In genomic region chr2:12502759-12503158, GRCh38 we compare ENCODE assay signal across 12 cellular contexts.
DNase-seq lines count a peak whose midpoint lies in the region; ATAC-seq and TF ChIP-seq lines count a peak whose summit lies in the region.
"Had no signal": no experiment of that assay in that cellular context is flagged by ENCODE, and none has a peak within 500 bp of the region (broad histone marks: within the 10 kb centered on the region; RNA-seq: fewer than 3 reads in every experiment).

No MANE protein-coding gene starts in this region.

- H3K27ac ChIP-seq in GM23338 (ENCODE audit: low read depth), result no peak overlapping the region
- H3K27ac ChIP-seq: thoracic aorta had no signal

- no peak overlapping the region for H2AFZ ChIP-seq in GM23338

- H3F3A ChIP-seq in GM23338 (replicated peaks; ENCODE audit: low read depth), result no peaks in the 10 kb centered on the region

- DNase-seq in EH (ENCODE audit: low read depth) (peak; percentile 56), NB4 (ENCODE audit: low read depth) (peak; percentile 74), GM23338 (ENCODE audit: low spot score) (no peak), NCI-H187 treated with DMSO at 0.1 percent for 48 hours (lab: John Stamatoyannopoulos, UW) (no peak), dermis blood vessel endothelial cell (no peak), HEK293T (ENCODE audit: extremely low spot score) (no peak)
- DNase-seq in activated naive CD4-positive, alpha-beta T cell treated with anti-CD3 and anti-CD28 coated beads, Interleukin-2, amount 10 ng/mL, durations not matched to agents 7 days and 5 days, result no peak
- peak; percentile 30 to 36 for DNase-seq in stimulated activated CD4-positive, alpha-beta T cell treated with anti-CD3 and anti-CD28 coated beads, Interleukin-15, amount 100 ng/mL, for 48 hours (ENCODE audit: low read depth in 2 of 2)
- DNase-seq: endodermal cell, NCI-H524, retina had no signal

- peaks cover 63% of the 10 kb centered on the region for H3K36me3 Mint-ChIP-seq in activated naive CD4-positive, alpha-beta T cell treated with anti-CD3 and anti-CD28 coated beads, Interleukin-2, amount 10 ng/mL, durations not matched to agents 7 days and 5 days
- no peaks in the 10 kb centered on the region for H3K36me3 Mint-ChIP-seq in GM23338 (ENCODE audit: low read depth)

- no peak overlapping the region for H3K4me3 ChIP-seq in NB4 (ENCODE audit: low read depth, low read length)
- no peak overlapping the region for H3K4me3 ChIP-seq in GM23338
- H3K4me3 ChIP-seq: thoracic aorta had no signal

- H3K27me3 ChIP-seq in GM23338 (ENCODE audit: insufficient read depth), result no peaks in the 10 kb centered on the region

- H3K9me3 Mint-ChIP-seq in activated naive CD4-positive, alpha-beta T cell treated with anti-CD3 and anti-CD28 coated beads, Interleukin-2, amount 10 ng/mL, durations not matched to agents 7 days and 5 days, result peaks cover 15% of the 10 kb centered on the region
- H3K9me3 Mint-ChIP-seq in GM23338, result no peaks in the 10 kb centered on the region
- H3K9me3 Mint-ChIP-seq: endodermal cell had no signal

- peaks cover 15% of the 10 kb centered on the region; the same call in 1 of the 2 replicates for H3K9me2 ChIP-seq in GM23338 (ENCODE audit: insufficient read depth)

- POLR2A ChIA-PET in HEK293T (lab: Yijun Ruan, JAX), result no interaction called here

- CTCF ChIA-PET in activated naive CD4-positive, alpha-beta T cell treated with anti-CD3 and anti-CD28 coated beads, Interleukin-2, amount 10 ng/mL, durations not matched to agents 7 days and 5 days (lab: Charles Lee), result interaction anchor here (1.0 to 1.8 kb wide), 2 partner anchors 12 to 14 kb away, joined by 3 to 4 read pairs; no protein-coding TSS in a partner anchor
- CTCF ChIA-PET in HEK293T (lab: Yijun Ruan, JAX), result no interaction called here

- no peaks in the 10 kb centered on the region for H3K36me3 ChIP-seq in GM23338 (ENCODE audit: insufficient read depth)
- H3K36me3 ChIP-seq: thoracic aorta had no signal

- H3K4me1 ChIP-seq in GM23338 (ENCODE audit: insufficient read depth), result no peaks in the 10 kb centered on the region

- H3K27me3 Mint-ChIP-seq in activated naive CD4-positive, alpha-beta T cell treated with anti-CD3 and anti-CD28 coated beads, Interleukin-2, amount 10 ng/mL, durations not matched to agents 7 days and 5 days, result no peaks in the 10 kb centered on the region
- H3K27me3 Mint-ChIP-seq in GM23338 (ENCODE audit: insufficient read depth, low read depth, poor library complexity), result no peaks in the 10 kb centered on the region

- H3K27ac Mint-ChIP-seq in activated naive CD4-positive, alpha-beta T cell treated with anti-CD3 and anti-CD28 coated beads, Interleukin-2, amount 10 ng/mL, durations not matched to agents 7 days and 5 days, result peak overlapping the region; percentile 98
- no peak overlapping the region for H3K27ac Mint-ChIP-seq in GM23338
- H3K27ac Mint-ChIP-seq: endodermal cell had no signal

- H3K4me2 ChIP-seq in GM23338, result no peak overlapping the region

- H3K4me3 Mint-ChIP-seq in activated naive CD4-positive, alpha-beta T cell treated with anti-CD3 and anti-CD28 coated beads, Interleukin-2, amount 10 ng/mL, durations not matched to agents 7 days and 5 days, result no peak overlapping the region
- H3K4me3 Mint-ChIP-seq in GM23338, result no peak overlapping the region
- H3K4me3 Mint-ChIP-seq: endodermal cell had no signal

- peaks cover 99% of the 10 kb centered on the region for H3K4me1 Mint-ChIP-seq in activated naive CD4-positive, alpha-beta T cell treated with anti-CD3 and anti-CD28 coated beads, Interleukin-2, amount 10 ng/mL, durations not matched to agents 7 days and 5 days
- no peaks in the 10 kb centered on the region for H3K4me1 Mint-ChIP-seq in GM23338

- no peak for TF ChIP-seq POLR2A in NB4 (IDR thresholded peaks at IDR 0.05; ENCODE audit: extremely low read depth, insufficient read length)

- ATAC-seq in GM23338, result no peak

- no peaks in the 10 kb centered on the region for H3K79me2 ChIP-seq in GM23338 (replicated peaks; ENCODE audit: insufficient read depth)

- TF ChIP-seq CTCF in NB4 (IDR thresholded peaks at IDR 0.05; ENCODE audit: low read depth, low read length) (no peak), GM23338 (conservative IDR thresholded peaks at IDR 0.05; ENCODE audit: low read depth in 2 of 2) (no peak)

- H4K20me1 ChIP-seq in GM23338 (replicated peaks; ENCODE audit: insufficient read depth), result no peaks in the 10 kb centered on the region

TF ChIP-seq in GM23338, 12 proteins besides CTCF, POLR2A, EP300 and RAD21 (continues in another document):
- TF ChIP-seq STAT1 (IDR thresholded peaks at IDR 0.05; ENCODE audit: unreplicated experiment), result no peak
- TF ChIP-seq NANOG (IDR thresholded peaks at IDR 0.05; ENCODE audit: borderline replicate concordance), result no peak
- TF ChIP-seq REST (IDR thresholded peaks at IDR 0.05; ENCODE audit: unreplicated experiment), result no peak
- no peak for TF ChIP-seq EZH2phosphoT487 (IDR thresholded peaks at IDR 0.05; ENCODE audit: unreplicated experiment)
- no peak for TF ChIP-seq CREB1 (CRISPR knock-in tag; IDR thresholded peaks at IDR 0.05; ENCODE audit: low read depth)

TF ChIP-seq in HEK293T, 16 proteins besides CTCF, POLR2A, EP300 and RAD21:
- no peak for TF ChIP-seq SUZ12 (IDR thresholded peaks at IDR 0.05)
- no peak for TF ChIP-seq FOXM1 (IDR thresholded peaks at IDR 0.05; ENCODE audit: borderline replicate concordance)
- TF ChIP-seq CTBP1 (IDR thresholded peaks at IDR 0.05; ENCODE audit: borderline replicate concordance), result no peak
- TF ChIP-seq ELF4 (IDR thresholded peaks at IDR 0.05), result no peak
- TF ChIP-seq BHLHE40 (IDR thresholded peaks at IDR 0.05; ENCODE audit: borderline replicate concordance), result no peak
- no peak for TF ChIP-seq NFRKB (IDR thresholded peaks at IDR 0.05)
- no peak for TF ChIP-seq SP1 (IDR thresholded peaks at IDR 0.05)
- TF ChIP-seq ZNF384 (IDR thresholded peaks at IDR 0.05), result no peak
- no peak for TF ChIP-seq ARNT (IDR thresholded peaks at IDR 0.05)
- TF ChIP-seq L3MBTL2 (conservative IDR thresholded peaks at IDR 0.05), result no peak
- TF ChIP-seq FOXA1 (IDR thresholded peaks at IDR 0.05), result no peak
- TF ChIP-seq TARDBP (IDR thresholded peaks at IDR 0.05), result no peak
- TF ChIP-seq HDGF (IDR thresholded peaks at IDR 0.05; ENCODE audit: borderline replicate concordance), result no peak
- TF ChIP-seq PKNOX1 (IDR thresholded peaks at IDR 0.05), result no peak
- no peak for TF ChIP-seq LEF1 (IDR thresholded peaks at IDR 0.05; ENCODE audit: borderline replicate concordance)
- no peak for TF ChIP-seq FOXK2 (IDR thresholded peaks at IDR 0.05)

Comparison
In these comparisons a context has a peak if more than half of its experiments do, and no peak if none do; other contexts are left out.
1. DNase-seq: peak in EH (single experiment), NB4 (single experiment) and stimulated activated CD4-positive, alpha-beta T cell treated with anti-CD3 and anti-CD28 coated beads, Interleukin-15, amount 100 ng/mL, for 48 hours (2 of 2); none in activated naive CD4-positive, alpha-beta T cell treated with anti-CD3 and anti-CD28 coated beads, Interleukin-2, amount 10 ng/mL, durations not matched to agents 7 days and 5 days (single experiment), GM23338 (single experiment), NCI-H187 treated with DMSO at 0.1 percent for 48 hours (single experiment), dermis blood vessel endothelial cell (single experiment) and HEK293T (single experiment).